Comparison of ENCODE assay signal across 16 cellular contexts in genomic region chr6:75118925-75119515, GRCh38.
"Had no signal": no experiment of that assay in that cellular context is flagged by ENCODE, and none has a peak within 500 bp of the region (broad histone marks: within the 10 kb centered on the region; RNA-seq: fewer than 3 reads in every experiment).

No MANE protein-coding gene starts in this region.

- H3K36me3 Mint-ChIP-seq: activated CD8-positive, alpha-beta memory T cell treated with anti-CD3 and anti-CD28 coated beads, Interleukin-2, amount 10 ng/mL, durations not matched to agents 7 days and 5 days; activated naive CD8-positive, alpha-beta T cell; WTC11 had no signal

- FAIRE-seq: TTC549 had no signal

- H3K4me3 Mint-ChIP-seq: activated CD4-positive, alpha-beta memory T cell treated with anti-CD3 and anti-CD28 coated beads, Interleukin-2, amount 10 ng/mL, durations not matched to agents 7 days and 5 days; activated CD8-positive, alpha-beta memory T cell treated with anti-CD3 and anti-CD28 coated beads, Interleukin-2, amount 10 ng/mL, durations not matched to agents 7 days and 5 days; activated naive CD8-positive, alpha-beta T cell; effector memory CD8-positive, alpha-beta T cell; nephron progenitor cell; WTC11 had no signal

- H3K4me1 Mint-ChIP-seq: activated CD4-positive, alpha-beta memory T cell treated with anti-CD3 and anti-CD28 coated beads, Interleukin-2, amount 10 ng/mL, durations not matched to agents 7 days and 5 days; activated CD8-positive, alpha-beta memory T cell treated with anti-CD3 and anti-CD28 coated beads, Interleukin-2, amount 10 ng/mL, durations not matched to agents 7 days and 5 days; nephron progenitor cell; WTC11 had no signal

- H3K27me3 ChIP-seq: cardiac muscle cell, esophagus squamous epithelium, stomach had no signal

- H3K27me3 Mint-ChIP-seq: activated CD4-positive, alpha-beta memory T cell treated with anti-CD3 and anti-CD28 coated beads, Interleukin-2, amount 10 ng/mL, durations not matched to agents 7 days and 5 days; activated CD8-positive, alpha-beta memory T cell treated with anti-CD3 and anti-CD28 coated beads, Interleukin-2, amount 10 ng/mL, durations not matched to agents 7 days and 5 days; effector memory CD8-positive, alpha-beta T cell had no signal

- H3K9me3 Mint-ChIP-seq: activated CD4-positive, alpha-beta memory T cell treated with anti-CD3 and anti-CD28 coated beads, Interleukin-2, amount 10 ng/mL, durations not matched to agents 7 days and 5 days; effector memory CD8-positive, alpha-beta T cell; nephron progenitor cell; WTC11 had no signal

- H3K4me1 ChIP-seq: esophagus squamous epithelium had no signal

- H3K36me3 ChIP-seq: cardiac muscle cell had no signal

- H3K27ac Mint-ChIP-seq: activated CD4-positive, alpha-beta memory T cell treated with anti-CD3 and anti-CD28 coated beads, Interleukin-2, amount 10 ng/mL, durations not matched to agents 7 days and 5 days; activated CD8-positive, alpha-beta memory T cell treated with anti-CD3 and anti-CD28 coated beads, Interleukin-2, amount 10 ng/mL, durations not matched to agents 7 days and 5 days; activated naive CD8-positive, alpha-beta T cell; effector memory CD8-positive, alpha-beta T cell; nephron progenitor cell; WTC11 had no signal

- DNase-seq: activated CD4-positive, alpha-beta memory T cell treated with anti-CD3 and anti-CD28 coated beads, Interleukin-2, amount 10 ng/mL, durations not matched to agents 7 days and 5 days; activated CD4-positive, alpha-beta T cell treated with anti-CD3 and anti-CD28 coated beads for 4 hours; activated CD8-positive, alpha-beta memory T cell treated with anti-CD3 and anti-CD28 coated beads, Interleukin-2, amount 10 ng/mL, durations not matched to agents 7 days and 5 days; amygdala; effector memory CD8-positive, alpha-beta T cell; esophagus squamous epithelium; left colon; nephron progenitor cell; nucleus accumbens; stomach; SW 1271; T-helper 2 cell had no signal

- H3K4me3 ChIP-seq: cardiac muscle cell, esophagus squamous epithelium, stomach had no signal

- H3K9me3 ChIP-seq: esophagus squamous epithelium, stomach had no signal
